Comparison of ENCODE assay signal across 30 cellular contexts in the genomic region with DNA sequence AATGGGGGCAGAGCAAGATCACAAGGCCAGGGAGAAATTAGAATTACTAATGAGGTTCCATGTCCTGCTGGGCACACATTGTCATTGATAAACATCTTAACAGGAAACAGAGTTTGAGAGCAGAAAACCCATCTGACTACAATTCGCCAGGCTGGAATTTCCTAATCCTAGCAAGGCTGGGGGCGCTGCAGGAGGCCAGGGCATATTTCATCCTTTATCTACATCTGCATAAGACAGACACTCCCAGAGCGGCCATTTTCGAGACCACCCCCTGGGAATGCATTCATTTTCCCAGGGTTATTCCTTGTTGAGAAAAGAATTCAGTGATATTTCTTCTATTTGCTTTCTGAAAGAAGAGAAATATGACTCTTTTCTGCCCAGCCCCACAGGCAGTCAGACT.
"Had no signal": no experiment of that assay in that cellular context is flagged by ENCODE, and none has a peak within 500 bp of the region (broad histone marks: within the 10 kb centered on the region; RNA-seq: fewer than 3 reads in every experiment).

No MANE protein-coding gene starts in this region.

- H3K9me3 ChIP-seq: colonic mucosa, gastrocnemius medialis, pancreas, prostate gland had no signal

- H3K36me3 ChIP-seq: colonic mucosa, gastrocnemius medialis, pancreas, prostate gland, sigmoid colon, thoracic aorta had no signal

- H3K27me3 ChIP-seq: colonic mucosa, gastrocnemius medialis, pancreas, sigmoid colon had no signal

- H3K4me3 Mint-ChIP-seq: activated T-cell treated with anti-CD3 and anti-CD28 coated beads, Interleukin-2, amount 50 U/mL, for 72 hours; immature natural killer cell; naive thymus-derived CD4-positive, alpha-beta T cell; stimulated activated effector memory CD8-positive, alpha-beta T cell treated with anti-CD3 and anti-CD28 coated beads, Interleukin-12 subunit alpha, Interleukin-12 subunit beta, amount 100 ng/mL, for 72 hours; stimulated activated naive CD8-positive, alpha-beta T cell treated with anti-CD3 and anti-CD28 coated beads, Interleukin-15, Interleukin-2, amounts not matched to agents 100 ng/mL and 50 ng/mL, for 24 hours had no signal

- H3K27ac Mint-ChIP-seq: activated naive CD4-positive, alpha-beta T cell treated with anti-CD3 and anti-CD28 coated beads, Interleukin-2, amount 50 U/mL, for 72 hours; activated T-cell treated with anti-CD3 and anti-CD28 coated beads, Interleukin-2, amount 50 U/mL, for 72 hours; immature natural killer cell; naive thymus-derived CD4-positive, alpha-beta T cell; stimulated activated effector memory CD8-positive, alpha-beta T cell treated with anti-CD3 and anti-CD28 coated beads, Interleukin-12 subunit alpha, Interleukin-12 subunit beta, amount 100 ng/mL, for 72 hours; stimulated activated naive CD8-positive, alpha-beta T cell treated with anti-CD3 and anti-CD28 coated beads, Interleukin-15, Interleukin-2, amounts not matched to agents 100 ng/mL and 50 ng/mL, for 24 hours had no signal

- H3K4me1 Mint-ChIP-seq: stimulated activated effector memory CD8-positive, alpha-beta T cell treated with anti-CD3 and anti-CD28 coated beads, Interleukin-12 subunit alpha, Interleukin-12 subunit beta, amount 100 ng/mL, for 72 hours had no signal

- FAIRE-seq: bronchial epithelial cell, kidney, pancreas, small intestine, urothelium cell line had no signal

- H3K4me3 ChIP-seq: colonic mucosa, gastrocnemius medialis, pancreas, prostate gland, sigmoid colon, thoracic aorta had no signal

- H3K27ac ChIP-seq: colonic mucosa, gastrocnemius medialis, pancreas, prostate gland, sigmoid colon, thoracic aorta had no signal

- ATAC-seq: activated naive CD4-positive, alpha-beta T cell treated with anti-CD3 and anti-CD28 coated beads, Interleukin-2, amount 50 U/mL, for 72 hours; activated T-cell treated with anti-CD3 and anti-CD28 coated beads, Interleukin-2, amount 50 U/mL, for 72 hours; gastrocnemius medialis; naive thymus-derived CD4-positive, alpha-beta T cell; pancreas; stimulated activated effector memory CD8-positive, alpha-beta T cell treated with anti-CD3 and anti-CD28 coated beads, Interleukin-12 subunit alpha, Interleukin-12 subunit beta, amount 100 ng/mL, for 72 hours had no signal

- H3K36me3 Mint-ChIP-seq: activated naive CD4-positive, alpha-beta T cell treated with anti-CD3 and anti-CD28 coated beads, Interleukin-2, amount 50 U/mL, for 72 hours; naive thymus-derived CD4-positive, alpha-beta T cell; stimulated activated effector memory CD8-positive, alpha-beta T cell treated with anti-CD3 and anti-CD28 coated beads, Interleukin-12 subunit alpha, Interleukin-12 subunit beta, amount 100 ng/mL, for 72 hours had no signal

- H3K4me1 ChIP-seq: colonic mucosa, gastrocnemius medialis, pancreas, prostate gland, sigmoid colon had no signal

- DNase-seq: activated CD4-positive, alpha-beta T cell treated with anti-CD3 and anti-CD28 coated beads for 4 hours; activated CD4-positive, alpha-beta T cell treated with anti-CD3 and anti-CD28 coated beads, Interleukin-2, amount 50 U/mL, for 4 hours; activated naive CD4-positive, alpha-beta T cell; activated T-cell treated with anti-CD3 and anti-CD28 coated beads for 4 hours; activated T-cell treated with anti-CD3 and anti-CD28 coated beads, Interleukin-2, amount 50 U/mL, for 72 hours; anterior cingulate cortex; cerebellar nuclear complex; colonic mucosa; effector CD8-positive, alpha-beta T cell; gastrocnemius medialis; head of caudate nucleus; hippocampal formation; immature natural killer cell; kidney; midbrain; naive thymus-derived CD4-positive, alpha-beta T cell; nucleus accumbens; pancreas; retina; sigmoid colon; small intestine; stimulated activated CD4-positive, alpha-beta T cell treated with anti-CD3 and anti-CD28 coated beads, Interleukin-4, amount 100 ng/mL, for 24 hours; trophoblast cell had no signal
